15 cellular contexts compared by ENCODE assay signal in genomic region chr22:30236875-30237274, GRCh38. TPM values are rescaled to one million over a fixed set of nuclear protein-coding genes. Genes with fewer than 3 reads are reported as not detected.
"Had no signal": no experiment of that assay in that cellular context is flagged by ENCODE, and none has a peak within 500 bp of the region (broad histone marks: within the 10 kb centered on the region; RNA-seq: fewer than 3 reads in every experiment).

No MANE protein-coding gene starts in this region.

- H3K36me3 ChIP-seq: adrenal gland, gastrocnemius medialis, heart right ventricle, uterus had no signal

- H3K4me1 ChIP-seq: gastrocnemius medialis, uterus had no signal

- H3K27me3 ChIP-seq: adrenal gland, body of pancreas, uterus had no signal

- DNase-seq: activated CD4-positive, alpha-beta memory T cell treated with anti-CD3 and anti-CD28 coated beads, Interleukin-2, amount 10 ng/mL, durations not matched to agents 7 days and 5 days; activated CD4-positive, CD25-positive, alpha-beta regulatory T cell treated with anti-CD3 and anti-CD28 coated beads, Interleukin-2, amount 50 U/mL, for 72 hours; activated CD8-positive, alpha-beta memory T cell treated with anti-CD3 and anti-CD28 coated beads, Interleukin-2, amount 50 U/mL, for 48 hours; activated naive CD4-positive, alpha-beta T cell treated with Interleukin-2 at 50 U/mL for 16 hours; adrenal gland; body of pancreas; effector memory CD8-positive, alpha-beta T cell; gastrocnemius medialis; heart right ventricle; islet precursor cell; mammary epithelial cell; nephron progenitor cell; stimulated activated CD4-positive, alpha-beta T cell treated with anti-CD3 and anti-CD28 coated beads, Interleukin-4, amount 100 ng/mL, for 4 hours; uterus had no signal

- H3K9me3 ChIP-seq: adrenal gland, body of pancreas, gastrocnemius medialis, heart right ventricle, uterus had no signal

- H3K27ac ChIP-seq: gastrocnemius medialis, uterus had no signal

- H3K4me3 ChIP-seq: adrenal gland, body of pancreas, gastrocnemius medialis, heart right ventricle, uterus had no signal

- ATAC-seq: body of pancreas; effector memory CD8-positive, alpha-beta T cell; gastrocnemius medialis; heart right ventricle; left lobe of liver had no signal

RNA-seq across cellular contexts. Expression of gene LIF, which starts 9.7 kb away (rescaled TPM):
- total RNA-seq: gastrocnemius medialis had no signal

RNA-seq across cellular contexts. Expression of gene OSM, which starts 29.8 kb away (rescaled TPM):
- total RNA-seq: body of pancreas, mammary epithelial cell had no signal
- polyA plus RNA-seq: mammary epithelial cell had no signal
